ENCODE assay signal across 9 cellular contexts in the genomic region with DNA sequence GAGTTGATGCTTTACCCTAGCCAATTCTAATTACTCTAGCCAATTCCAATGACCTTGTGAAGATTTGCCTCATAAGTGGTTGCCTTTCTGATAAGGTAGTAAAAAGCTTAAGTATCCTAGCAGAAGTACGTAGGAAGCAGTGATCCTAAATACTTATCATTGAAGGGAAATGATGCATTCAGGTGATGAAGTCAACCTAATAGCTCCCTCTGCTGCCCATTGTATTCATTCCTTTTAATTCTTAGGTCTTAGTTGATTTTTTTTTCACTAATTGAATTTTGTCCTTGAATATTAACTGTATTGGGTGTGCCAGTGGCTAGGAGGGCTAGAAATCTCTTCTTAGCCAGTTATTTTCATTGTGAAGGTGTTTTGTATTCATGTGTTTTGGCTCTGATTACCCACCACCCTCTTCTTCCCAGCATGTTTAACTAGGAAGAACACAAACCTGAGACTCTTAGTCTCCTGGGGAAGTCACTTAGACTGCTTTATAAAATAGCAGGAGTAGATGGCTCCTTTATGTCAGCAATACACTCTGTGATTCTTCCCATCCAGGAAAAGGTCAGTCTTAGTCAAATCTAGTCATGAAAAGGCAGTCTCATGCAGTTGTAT. TPM values are rescaled to one million over a fixed set of nuclear protein-coding genes. Genes with fewer than 3 reads are reported as not detected.
A peak's percentile ranks its signal among the peaks of the same experiment; 100 is the strongest.
DNase-seq lines count a peak whose midpoint lies in the region; ATAC-seq and TF ChIP-seq lines count a peak whose summit lies in the region.
"Had no signal": no experiment of that assay in that cellular context is flagged by ENCODE, and none has a peak within 500 bp of the region (broad histone marks: within the 10 kb centered on the region; RNA-seq: fewer than 3 reads in every experiment).

No MANE protein-coding gene starts in this region.

- H3K36me3 Mint-ChIP-seq in osteocyte (ENCODE audit: unreplicated experiment), result peaks cover 36% of the 10 kb centered on the region
- peaks cover 12% of the 10 kb centered on the region for H3K36me3 Mint-ChIP-seq in natural killer cell treated with Interleukin-12 subunit alpha and Interleukin-12 subunit beta and Interleukin-15 and Interleukin-18, amount 100 ng/mL, for 72 hours

- no peak for ATAC-seq in natural killer cell treated with Interleukin-12 subunit alpha and Interleukin-12 subunit beta and Interleukin-15 and Interleukin-18, amount 100 ng/mL, for 72 hours
- no peak for ATAC-seq in HG02623 (IDR thresholded peaks at IDR 0.05; ENCODE audit: unreplicated experiment)

- peak; percentile 43 for TF ChIP-seq CTCF in AG09319 (IDR thresholded peaks at IDR 0.05; ENCODE audit: low read depth, low read length)
- peak; percentile 43 for TF ChIP-seq CTCF in GM13977 (IDR thresholded peaks at IDR 0.05; ENCODE audit: extremely low read depth, insufficient read depth, missing control alignments)
- peak; percentile 54 for TF ChIP-seq CTCF in osteocyte (IDR thresholded peaks at IDR 0.05)

- no peak overlapping the region for H3K27ac Mint-ChIP-seq in osteocyte (ENCODE audit: unreplicated experiment)
- no peak overlapping the region for H3K27ac Mint-ChIP-seq in natural killer cell treated with Interleukin-12 subunit alpha and Interleukin-12 subunit beta and Interleukin-15 and Interleukin-18, amount 100 ng/mL, for 72 hours
- H3K27ac Mint-ChIP-seq: dendritic cell treated with granulocyte-macrophage colony-stimulating factor and Interleukin-4, amounts not matched to agents 40 ng/mL and 50 ng/mL, for 4 days had no signal

- no peaks in the 10 kb centered on the region for H3K9me3 Mint-ChIP-seq in osteocyte (ENCODE audit: unreplicated experiment)
- no peaks in the 10 kb centered on the region for H3K9me3 Mint-ChIP-seq in natural killer cell treated with Interleukin-12 subunit alpha and Interleukin-12 subunit beta and Interleukin-15 and Interleukin-18, amount 100 ng/mL, for 72 hours
- H3K9me3 Mint-ChIP-seq: dendritic cell treated with granulocyte-macrophage colony-stimulating factor and Interleukin-4, amounts not matched to agents 40 ng/mL and 50 ng/mL, for 4 days had no signal

- H3K27me3 Mint-ChIP-seq in osteocyte (ENCODE audit: unreplicated experiment), result no peaks in the 10 kb centered on the region
- no peaks in the 10 kb centered on the region for H3K27me3 Mint-ChIP-seq in natural killer cell treated with Interleukin-12 subunit alpha and Interleukin-12 subunit beta and Interleukin-15 and Interleukin-18, amount 100 ng/mL, for 72 hours
- H3K27me3 Mint-ChIP-seq: dendritic cell treated with granulocyte-macrophage colony-stimulating factor and Interleukin-4, amounts not matched to agents 40 ng/mL and 50 ng/mL, for 4 days had no signal

- peaks cover 11% of the 10 kb centered on the region for H3K4me1 Mint-ChIP-seq in osteocyte (ENCODE audit: unreplicated experiment)
- H3K4me1 Mint-ChIP-seq in natural killer cell treated with Interleukin-12 subunit alpha and Interleukin-12 subunit beta and Interleukin-15 and Interleukin-18, amount 100 ng/mL, for 72 hours (ENCODE audit: low read depth in 2 of 2), result no peaks in the 10 kb centered on the region

- H3K4me3 Mint-ChIP-seq in osteocyte (ENCODE audit: unreplicated experiment), result no peak overlapping the region
- H3K4me3 Mint-ChIP-seq in natural killer cell treated with Interleukin-12 subunit alpha and Interleukin-12 subunit beta and Interleukin-15 and Interleukin-18, amount 100 ng/mL, for 72 hours, result no peak overlapping the region
- H3K4me3 Mint-ChIP-seq: dendritic cell treated with granulocyte-macrophage colony-stimulating factor and Interleukin-4, amounts not matched to agents 40 ng/mL and 50 ng/mL, for 4 days had no signal

- DNase-seq in AG09319 (ENCODE audit: extremely low read depth, low read depth) (no peak), GM13977 (ENCODE audit: low spot score) (no peak), NCI-H460 (ENCODE audit: extremely low read depth, low read depth) (peak; percentile 31), osteocyte (ENCODE audit: extremely low spot score, unreplicated experiment) (no peak), anterior cingulate cortex (lab: John Stamatoyannopoulos, UW) (no peak)
- peak; percentile 6 for DNase-seq in central memory CD4-positive, alpha-beta T cell
- DNase-seq in natural killer cell treated with Interleukin-12 subunit alpha and Interleukin-12 subunit beta and Interleukin-15 and Interleukin-18, amount 100 ng/mL, for 72 hours (ENCODE audit: low spot score), result no peak

- in situ Hi-C loops in GM13977 (cut with MboI; ENCODE audit: low pct_unique_long_range_greater_than_20kb, low sequenced_read_pairs, unreplicated experiment), result loop anchor here (25.0 kb wide), 1 partner anchor 312 kb away; no protein-coding TSS in a partner anchor

RNA-seq across cellular contexts. Expression of a gene that starts 46.3 kb away (rescaled TPM):
- total RNA-seq in NCI-H460 (2014; rRNA removed; shearing (Covaris generic)), result 15.5 and 18.3 TPM in 2 replicates
- polyA plus RNA-seq in NCI-H460 (2014; cell fraction: nucleus; rRNA removed), result 8.3 and 12.0 TPM in 2 replicates
- 19.5 and 23.1 TPM in 2 replicates for total RNA-seq in osteocyte
- 10 to 100 TPM; 15.0 to 17.1 TPM for total RNA-seq in natural killer cell treated with Interleukin-12 subunit alpha and Interleukin-12 subunit beta and Interleukin-15 and Interleukin-18, amount 100 ng/mL, for 72 hours

RNA-seq across cellular contexts. Expression of a gene that starts 48.0 kb away (rescaled TPM):
- 36.3 and 40.8 TPM in 2 replicates for total RNA-seq in NCI-H460 (2014; rRNA removed; shearing (Covaris generic))
- polyA plus RNA-seq in NCI-H460 (2014; cell fraction: nucleus; rRNA removed), result 16.1 and 22.3 TPM in 2 replicates
- 34.6 and 35.9 TPM in 2 replicates for total RNA-seq in osteocyte
- 10 to 100 TPM; 12.6 to 20.6 TPM for total RNA-seq in natural killer cell treated with Interleukin-12 subunit alpha and Interleukin-12 subunit beta and Interleukin-15 and Interleukin-18, amount 100 ng/mL, for 72 hours

Comparison
In these comparisons a context has a peak if more than half of its experiments do, and no peak if none do; other contexts are left out.
1. DNase-seq: peak in NCI-H460 (single experiment) and central memory CD4-positive, alpha-beta T cell (single experiment); none in AG09319 (single experiment), GM13977 (single experiment), osteocyte (single experiment), anterior cingulate cortex (0 of 58) and natural killer cell treated with Interleukin-12 subunit alpha and Interleukin-12 subunit beta and Interleukin-15 and Interleukin-18, amount 100 ng/mL, for 72 hours (single experiment).
2. Peak in every context shown above with its lines, with median percentiles within 50 percentile points of each other: CTCF ChIP-seq.